23 cellular contexts compared by ENCODE assay signal in genomic region chr19:16027528-16027927, GRCh38. TPM values are rescaled to one million over a fixed set of nuclear protein-coding genes. Genes with fewer than 3 reads are reported as not detected.
DNase-seq lines count a peak whose midpoint lies in the region; ATAC-seq lines count a peak whose summit lies in the region.
"Had no signal": no experiment of that assay in that cellular context is flagged by ENCODE, and none has a peak within 500 bp of the region (broad histone marks: within the 10 kb centered on the region; RNA-seq: fewer than 3 reads in every experiment).

No MANE protein-coding gene starts in this region.

- no peaks in the 10 kb centered on the region for H3K27me3 Mint-ChIP-seq in memory B cell
- peaks cover 0 to 13% of the 10 kb centered on the region in 2 donors for H3K27me3 Mint-ChIP-seq in stimulated activated naive B cell treated with anti-CD40 and anti-IgM and Interleukin-4, amounts not matched to agents 10 μg/mL and 1 μg/mL and 100 μg/mL, for 72 hours
- H3K27me3 Mint-ChIP-seq: CD8-positive, alpha-beta memory T cell had no signal

- H3K27ac Mint-ChIP-seq in memory B cell: peak overlapping the region; percentile 60
- H3K27ac Mint-ChIP-seq in stimulated activated naive B cell treated with anti-CD40 and anti-IgM and Interleukin-4, amounts not matched to agents 10 μg/mL and 1 μg/mL and 100 μg/mL, for 72 hours: peak overlapping the region; percentile 67

- H3K9me3 Mint-ChIP-seq in memory B cell: peaks cover 1% of the 10 kb centered on the region
- no peaks in the 10 kb centered on the region for H3K9me3 Mint-ChIP-seq in stimulated activated naive B cell treated with anti-CD40 and anti-IgM and Interleukin-4, amounts not matched to agents 10 μg/mL and 1 μg/mL and 100 μg/mL, for 72 hours
- H3K9me3 Mint-ChIP-seq: CD8-positive, alpha-beta memory T cell had no signal

- no peak overlapping the region for H3K4me3 Mint-ChIP-seq in memory B cell
- peak overlapping the region; percentile 13 to 54 for H3K4me3 Mint-ChIP-seq in stimulated activated naive B cell treated with anti-CD40 and anti-IgM and Interleukin-4, amounts not matched to agents 10 μg/mL and 1 μg/mL and 100 μg/mL, for 72 hours
- H3K4me3 Mint-ChIP-seq: CD8-positive, alpha-beta memory T cell had no signal

- DNase-seq in activated CD4-positive, alpha-beta T cell treated with anti-CD3 and anti-CD28 coated beads for 48 hours: peak; percentile 24
- no peak for DNase-seq in activated CD4-positive, alpha-beta T cell treated with anti-CD3 and anti-CD28 coated beads for 1 hour
- peak; percentile 28 for DNase-seq in stimulated activated CD4-positive, alpha-beta T cell treated with anti-CD3 and anti-CD28 coated beads, Interleukin-1b, Interleukin-23, amount 100 ng/mL, for 48 hours
- no peak for DNase-seq in stimulated activated CD4-positive, alpha-beta T cell treated with anti-CD3 and anti-CD28 coated beads, Interleukin-15, amount 100 ng/mL, for 24 hours
- no peak for DNase-seq in memory B cell (ENCODE audit: low spot score in 2 of 2)
- DNase-seq in stimulated activated naive B cell treated with anti-CD40 and anti-IgM and Interleukin-4, amounts not matched to agents 10 μg/mL and 1 μg/mL and 100 μg/mL, for 72 hours: peak; percentile 36
- DNase-seq in NCI-H524 treated with DMSO at 0.1 percent for 48 hours (lab: John Stamatoyannopoulos, UW): no peak
- DNase-seq in ureter (ENCODE audit: low spot score): no peak
- DNase-seq: Calu3; CD8-positive, alpha-beta memory T cell; DMS153; H7; Kasumi-1; MM.1S; NCI-H1092 treated with DMSO at 0.1 percent for 48 hours; NCI-H146; NCI-H2029; NCI-H226; NCI-H510A treated with DMSO at 0.1 percent for 48 hours; NCI-H774; NK-92 treated with Interleukin-12 subunit alpha and Interleukin-12 subunit beta, amount 100 ng/mL, for 24 hours; OCI-M1 had no signal

- no peak for ATAC-seq in memory B cell (ENCODE audit: low read depth)
- ATAC-seq in stimulated activated naive B cell treated with anti-CD40 and anti-IgM and Interleukin-4, amounts not matched to agents 10 μg/mL and 1 μg/mL and 100 μg/mL, for 72 hours (replicated peaks): peak; percentile 96
- ATAC-seq: Right ventricle myocardium inferior had no signal

- peaks cover 5% of the 10 kb centered on the region for H3K4me1 Mint-ChIP-seq in memory B cell
- H3K4me1 Mint-ChIP-seq in stimulated activated naive B cell treated with anti-CD40 and anti-IgM and Interleukin-4, amounts not matched to agents 10 μg/mL and 1 μg/mL and 100 μg/mL, for 72 hours: peaks cover 11 to 25% of the 10 kb centered on the region in 2 donors

- H3K36me3 Mint-ChIP-seq in memory B cell: no peaks in the 10 kb centered on the region
- H3K36me3 Mint-ChIP-seq in stimulated activated naive B cell treated with anti-CD40 and anti-IgM and Interleukin-4, amounts not matched to agents 10 μg/mL and 1 μg/mL and 100 μg/mL, for 72 hours: no peaks in the 10 kb centered on the region
- H3K36me3 Mint-ChIP-seq: CD8-positive, alpha-beta memory T cell had no signal

RNA-seq across cellular contexts. Expression of gene TPM4, which starts 48.8 kb away (rescaled TPM):
- total RNA-seq in ureter: 422 TPM

Comparison
In these comparisons a context has a peak if more than half of its experiments do, and no peak if none do; other contexts are left out.
1. DNase-seq: peak in activated CD4-positive, alpha-beta T cell treated with anti-CD3 and anti-CD28 coated beads for 48 hours (single experiment), stimulated activated CD4-positive, alpha-beta T cell treated with anti-CD3 and anti-CD28 coated beads, Interleukin-1b, Interleukin-23, amount 100 ng/mL, for 48 hours (single experiment) and stimulated activated naive B cell treated with anti-CD40 and anti-IgM and Interleukin-4, amounts not matched to agents 10 μg/mL and 1 μg/mL and 100 μg/mL, for 72 hours (single experiment); none in activated CD4-positive, alpha-beta T cell treated with anti-CD3 and anti-CD28 coated beads for 1 hour (single experiment), stimulated activated CD4-positive, alpha-beta T cell treated with anti-CD3 and anti-CD28 coated beads, Interleukin-15, amount 100 ng/mL, for 24 hours (single experiment), memory B cell (0 of 2), NCI-H524 treated with DMSO at 0.1 percent for 48 hours (single experiment) and ureter (single experiment).